ENCODE assay signal across 15 cellular contexts in the genomic region with DNA sequence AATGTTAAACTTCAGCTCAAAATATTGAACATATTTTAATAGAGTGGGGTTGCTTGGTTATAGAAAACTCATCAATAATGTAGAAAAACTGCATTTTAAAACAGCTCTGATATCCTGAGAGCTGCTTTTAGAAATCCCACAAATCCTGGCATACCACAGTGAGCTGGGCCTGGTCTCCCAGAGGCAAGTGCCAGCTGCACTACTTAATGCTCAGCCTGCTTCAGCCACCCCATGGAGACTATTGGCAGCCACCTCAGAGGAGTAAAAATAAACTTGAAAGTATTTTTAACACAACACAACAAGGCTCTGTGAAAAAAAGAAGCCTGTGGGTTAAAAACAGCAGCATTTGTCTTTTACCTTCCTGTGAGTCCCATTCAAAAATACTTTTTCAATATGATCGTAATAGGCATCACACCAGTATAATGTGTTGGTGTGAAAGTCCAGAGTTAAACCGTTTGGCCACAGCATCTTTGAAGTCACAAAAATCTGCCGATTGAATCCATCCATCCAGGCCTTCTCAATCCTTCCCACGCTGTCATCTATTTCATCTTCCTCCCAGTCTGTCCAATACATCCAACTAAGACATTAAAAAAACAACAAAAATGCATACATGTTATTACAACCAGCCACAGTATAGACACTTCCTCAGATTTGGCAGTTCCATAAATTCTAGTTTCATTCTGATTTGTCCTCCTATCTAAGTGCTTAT.
DNase-seq lines count a peak whose midpoint lies in the region; ATAC-seq, FAIRE-seq and TF ChIP-seq lines count a peak whose summit lies in the region.
"Had no signal": no experiment of that assay in that cellular context is flagged by ENCODE, and none has a peak within 500 bp of the region (broad histone marks: within the 10 kb centered on the region; RNA-seq: fewer than 3 reads in every experiment).

No MANE protein-coding gene starts in this region.

- H3K27ac ChIP-seq in A673 (ENCODE audit: low read depth, low read length, poor library complexity, severe bottlenecking): no peak overlapping the region
- H3K27ac ChIP-seq: foreskin keratinocyte, right lobe of liver had no signal

- H3K36me3 Mint-ChIP-seq in activated T-helper 2 cell treated with anti-CD3 and anti-CD28 coated beads, Interferon-gamma antibody, Interleukin-2, Interleukin-4, amounts not matched to agents 10 μg/mL and 5 μg/mL and 100 μg/mL, durations not matched to agents 14 hours and 24 hours and 36 hours (ENCODE audit: low read depth): no peaks in the 10 kb centered on the region
- H3K36me3 Mint-ChIP-seq: memory B cell, type B pancreatic cell had no signal

- H3K27ac Mint-ChIP-seq in activated T-helper 2 cell treated with anti-CD3 and anti-CD28 coated beads, Interferon-gamma antibody, Interleukin-2, Interleukin-4, amounts not matched to agents 10 μg/mL and 5 μg/mL and 100 μg/mL, durations not matched to agents 14 hours and 24 hours and 36 hours: no peak overlapping the region
- H3K27ac Mint-ChIP-seq: activated T-cell treated with anti-CD3 and anti-CD28 coated beads, Interleukin-2, amount 50 U/mL, for 72 hours; memory B cell; type B pancreatic cell had no signal

- H3K4me1 Mint-ChIP-seq in activated T-helper 2 cell treated with anti-CD3 and anti-CD28 coated beads, Interferon-gamma antibody, Interleukin-2, Interleukin-4, amounts not matched to agents 10 μg/mL and 5 μg/mL and 100 μg/mL, durations not matched to agents 14 hours and 24 hours and 36 hours (ENCODE audit: low read depth): no peaks in the 10 kb centered on the region
- H3K4me1 Mint-ChIP-seq: memory B cell had no signal

- H3K4me1 ChIP-seq in A673 (ENCODE audit: insufficient read depth, low read length, poor library complexity, severe bottlenecking): no peaks in the 10 kb centered on the region
- H3K4me1 ChIP-seq: right lobe of liver had no signal

- no TSS peak for BruUV-seq in A673 (replicated peaks; lab: Mats Ljungman, UMichigan)

- no peaks in the 10 kb centered on the region for H3K27me3 ChIP-seq in A673 (replicated peaks; ENCODE audit: insufficient read depth, low read depth, low read length, poor library complexity)
- H3K27me3 ChIP-seq: foreskin keratinocyte, right lobe of liver had no signal

- H3K36me3 ChIP-seq in A673 (ENCODE audit: insufficient read depth, low read length, poor library complexity, severe bottlenecking): no peaks in the 10 kb centered on the region
- H3K36me3 ChIP-seq: right lobe of liver had no signal

- H3K9me3 Mint-ChIP-seq in activated T-helper 2 cell treated with anti-CD3 and anti-CD28 coated beads, Interferon-gamma antibody, Interleukin-2, Interleukin-4, amounts not matched to agents 10 μg/mL and 5 μg/mL and 100 μg/mL, durations not matched to agents 14 hours and 24 hours and 36 hours: peaks cover 10% of the 10 kb centered on the region
- H3K9me3 Mint-ChIP-seq: type B pancreatic cell had no signal

- H3K27me3 Mint-ChIP-seq in activated T-helper 2 cell treated with anti-CD3 and anti-CD28 coated beads, Interferon-gamma antibody, Interleukin-2, Interleukin-4, amounts not matched to agents 10 μg/mL and 5 μg/mL and 100 μg/mL, durations not matched to agents 14 hours and 24 hours and 36 hours (ENCODE audit: low read depth): no peaks in the 10 kb centered on the region
- H3K27me3 Mint-ChIP-seq: memory B cell, type B pancreatic cell had no signal

- H3K9me3 ChIP-seq in A673 (ENCODE audit: low read depth, low read length, poor library complexity, severe bottlenecking): no peaks in the 10 kb centered on the region
- H3K9me3 ChIP-seq: right lobe of liver had no signal

- no peak overlapping the region for H3K4me3 Mint-ChIP-seq in activated T-helper 2 cell treated with anti-CD3 and anti-CD28 coated beads, Interferon-gamma antibody, Interleukin-2, Interleukin-4, amounts not matched to agents 10 μg/mL and 5 μg/mL and 100 μg/mL, durations not matched to agents 14 hours and 24 hours and 36 hours (ENCODE audit: low read depth)
- H3K4me3 Mint-ChIP-seq: activated T-cell treated with anti-CD3 and anti-CD28 coated beads, Interleukin-2, amount 50 U/mL, for 72 hours; memory B cell; type B pancreatic cell had no signal

- ATAC-seq in HG02610 (IDR thresholded peaks at IDR 0.05; ENCODE audit: unreplicated experiment): peak; percentile 41
- ATAC-seq: activated T-cell treated with anti-CD3 and anti-CD28 coated beads, Interleukin-2, amount 50 U/mL, for 72 hours; foreskin keratinocyte; right lobe of liver had no signal

- FAIRE-seq in RCC 7860 (lab: Jason Lieb, UNC): no peak

- TF ChIP-seq CTCF in A673 (conservative IDR thresholded peaks at IDR 0.05; ENCODE audit: low read depth, low read length) (no peak), choroid plexus epithelial cell (conservative IDR thresholded peaks at IDR 0.05; ENCODE audit: low read depth, low read length) (peak; percentile 23)

- no peak overlapping the region for H3K4me3 ChIP-seq in A673 (ENCODE audit: low read depth, low read length, poor library complexity, severe bottlenecking)
- no peak overlapping the region for H3K4me3 ChIP-seq in choroid plexus epithelial cell (ENCODE audit: low read depth, low read length)
- H3K4me3 ChIP-seq: right lobe of liver had no signal

- intact Hi-C loops in A673 (cut with micrococcal nuclease; ENCODE audit: unreplicated experiment): no loop called here
- intact Hi-C loops in activated T-helper 2 cell treated with anti-CD3 and anti-CD28 coated beads, Interferon-gamma antibody, Interleukin-2, Interleukin-4, amounts not matched to agents 10 μg/mL and 5 μg/mL and 100 μg/mL, durations not matched to agents 14 hours and 24 hours and 36 hours (cut with micrococcal nuclease): no loop called here

- POLR2A ChIA-PET in A673 (lab: Charles Lee; ENCODE audit: low non-redundant PET): no interaction called here

- peak; percentile 26 for DNase-seq in A673 (ENCODE audit: low spot score)
- DNase-seq in choroid plexus epithelial cell (ENCODE audit: low read depth): peak; percentile 65
- DNase-seq in inferior parietal cortex (ENCODE audit: extremely low spot score): peak; percentile 59
- no peak for DNase-seq in ureter (ENCODE audit: low spot score)
- no peak for DNase-seq in activated T-helper 2 cell treated with anti-CD3 and anti-CD28 coated beads, Interferon-gamma antibody, Interleukin-2, Interleukin-4, amounts not matched to agents 10 μg/mL and 5 μg/mL and 100 μg/mL, durations not matched to agents 14 hours and 24 hours and 36 hours (ENCODE audit: low spot score)
- DNase-seq in kidney glomerular epithelial cell (lab: John Stamatoyannopoulos, UW): no peak
- no peak for DNase-seq in RCC 7860 (ENCODE audit: low spot score)
- DNase-seq: activated T-cell treated with anti-CD3 and anti-CD28 coated beads, Interleukin-2, amount 50 U/mL, for 72 hours; cortex of kidney; foreskin keratinocyte; NCI-H1930; right lobe of liver had no signal

- CTCF ChIA-PET in A673 (lab: Charles Lee): no interaction called here

Comparison
In these comparisons a context has a peak if more than half of its experiments do, and no peak if none do; other contexts are left out.
1. DNase-seq: peak in A673 (single experiment), choroid plexus epithelial cell (single experiment) and inferior parietal cortex (single experiment); none in ureter (single experiment), activated T-helper 2 cell treated with anti-CD3 and anti-CD28 coated beads, Interferon-gamma antibody, Interleukin-2, Interleukin-4, amounts not matched to agents 10 μg/mL and 5 μg/mL and 100 μg/mL, durations not matched to agents 14 hours and 24 hours and 36 hours (single experiment), kidney glomerular epithelial cell (single experiment) and RCC 7860 (single experiment).